10 cellular contexts compared by ENCODE assay signal in genomic region chr22:28710112-28710888, GRCh38. TPM values are rescaled to one million over a fixed set of nuclear protein-coding genes. Genes with fewer than 3 reads are reported as not detected.
A peak's percentile ranks its signal among the peaks of the same experiment; 100 is the strongest.
DNase-seq lines count a peak whose midpoint lies in the region; ATAC-seq and TF ChIP-seq lines count a peak whose summit lies in the region.
"Had no signal": no experiment of that assay in that cellular context is flagged by ENCODE, and none has a peak within 500 bp of the region (broad histone marks: within the 10 kb centered on the region; RNA-seq: fewer than 3 reads in every experiment).

No MANE protein-coding gene starts in this region.

- no peak for TF ChIP-seq CTCF in AG04450 (IDR thresholded peaks at IDR 0.05; ENCODE audit: low read depth, low read length)
- TF ChIP-seq CTCF in endothelial cell (IDR thresholded peaks at IDR 0.05; ENCODE audit: unreplicated experiment): no peak

- peak overlapping the region; percentile 85 for H3K27ac ChIP-seq in AG04450 (ENCODE audit: low read depth, low read length)
- H3K27ac ChIP-seq: dorsolateral prefrontal cortex had no signal

- H3K4me1 Mint-ChIP-seq in endothelial cell (ENCODE audit: unreplicated experiment): peaks cover 29% of the 10 kb centered on the region
- H3K4me1 Mint-ChIP-seq in activated CD4-positive, alpha-beta memory T cell treated with anti-CD3 and anti-CD28 coated beads, Interleukin-2, amount 10 ng/mL, durations not matched to agents 7 days and 5 days: peaks cover 24% of the 10 kb centered on the region

- H3K36me3 Mint-ChIP-seq in endothelial cell (ENCODE audit: low read depth, unreplicated experiment): peaks cover 4% of the 10 kb centered on the region
- peaks cover 57% of the 10 kb centered on the region for H3K36me3 Mint-ChIP-seq in activated CD4-positive, alpha-beta memory T cell treated with anti-CD3 and anti-CD28 coated beads, Interleukin-2, amount 10 ng/mL, durations not matched to agents 7 days and 5 days (ENCODE audit: low read depth)

- no peaks in the 10 kb centered on the region; the same call in 1 of the 2 replicates for H3K9me3 ChIP-seq in AG04450 (ENCODE audit: control insufficient read depth, insufficient read depth, low read length)

- H3K4me3 Mint-ChIP-seq in endothelial cell (ENCODE audit: unreplicated experiment): no peak overlapping the region
- H3K4me3 Mint-ChIP-seq in activated CD4-positive, alpha-beta memory T cell treated with anti-CD3 and anti-CD28 coated beads, Interleukin-2, amount 10 ng/mL, durations not matched to agents 7 days and 5 days: no peak overlapping the region

- CTCF ChIA-PET in AG04450 (lab: Charles Lee): no interaction called here
- CTCF ChIA-PET in activated CD4-positive, alpha-beta memory T cell treated with anti-CD3 and anti-CD28 coated beads, Interleukin-2, amount 10 ng/mL, durations not matched to agents 7 days and 5 days (lab: Charles Lee): interaction anchor here (0.6 to 0.9 kb wide), 2 partner anchors 31 to 166 kb away, joined by 3 read pairs; no protein-coding TSS in a partner anchor

- H3K4me3 ChIP-seq in AG04450 (ENCODE audit: low read depth, low read length): no peak overlapping the region; the same call in 1 of the 2 replicates
- H3K4me3 ChIP-seq: dorsolateral prefrontal cortex had no signal

- peak overlapping the region; percentile 95 for H3K27ac Mint-ChIP-seq in endothelial cell (ENCODE audit: unreplicated experiment)
- no peak overlapping the region for H3K27ac Mint-ChIP-seq in activated CD4-positive, alpha-beta memory T cell treated with anti-CD3 and anti-CD28 coated beads, Interleukin-2, amount 10 ng/mL, durations not matched to agents 7 days and 5 days

- no peaks in the 10 kb centered on the region for H3K9me3 Mint-ChIP-seq in endothelial cell (ENCODE audit: unreplicated experiment)
- no peaks in the 10 kb centered on the region for H3K9me3 Mint-ChIP-seq in activated CD4-positive, alpha-beta memory T cell treated with anti-CD3 and anti-CD28 coated beads, Interleukin-2, amount 10 ng/mL, durations not matched to agents 7 days and 5 days

- H3K27me3 Mint-ChIP-seq in endothelial cell (ENCODE audit: unreplicated experiment): no peaks in the 10 kb centered on the region
- no peaks in the 10 kb centered on the region for H3K27me3 Mint-ChIP-seq in activated CD4-positive, alpha-beta memory T cell treated with anti-CD3 and anti-CD28 coated beads, Interleukin-2, amount 10 ng/mL, durations not matched to agents 7 days and 5 days

- no peak for ATAC-seq in HG03469 (IDR thresholded peaks at IDR 0.05; ENCODE audit: unreplicated experiment)
- no peak for ATAC-seq in GM19452 (IDR thresholded peaks at IDR 0.05; ENCODE audit: unreplicated experiment)

- DNase-seq in AG04450 (ENCODE audit: low read depth, low spot score) (peak; percentile 82), NCI-H2171 (lab: John Stamatoyannopoulos, UW) (peak; percentile 10), endothelial cell (ENCODE audit: low spot score) (no peak), myocyte (ENCODE audit: low read depth) (peak; percentile 72), occipital lobe (lab: John Stamatoyannopoulos, UW) (no peak)
- DNase-seq in activated CD4-positive, alpha-beta memory T cell treated with anti-CD3 and anti-CD28 coated beads, Interleukin-2, amount 10 ng/mL, durations not matched to agents 7 days and 5 days: no peak
- DNase-seq: dorsolateral prefrontal cortex, NCI-H1048 had no signal

- no peaks in the 10 kb centered on the region for H3K27me3 ChIP-seq in AG04450 (ENCODE audit: control insufficient read depth, insufficient read depth, low read length)
- H3K27me3 ChIP-seq: dorsolateral prefrontal cortex had no signal

- POLR2A ChIA-PET in AG04450 (lab: Yijun Ruan, JAX): interaction anchor here (0.7 to 1.2 kb wide), 4 partner anchors 19 to 75 kb away, joined by 3 to 4 read pairs (median 4); partner anchors contain the start of gene TTC28
- POLR2A ChIA-PET in activated CD4-positive, alpha-beta memory T cell treated with anti-CD3 and anti-CD28 coated beads, Interleukin-2, amount 10 ng/mL, durations not matched to agents 7 days and 5 days (lab: Charles Lee): no interaction called here

RNA-seq across cellular contexts. Expression of gene TTC28, which starts 30.7 kb away (rescaled TPM):
- 11.2 and 14.1 TPM in 2 replicates for polyA plus RNA-seq in AG04450 (2011; rRNA removed)
- 52.0 and 55.0 TPM in 2 replicates for polyA minus RNA-seq in AG04450 (2011; rRNA and poly(A)+ RNA removed)
- total RNA-seq in endothelial cell (ENCODE audit: unreplicated experiment) (70.8 TPM), myocyte (3.2 and 5.9 TPM in 2 replicates), occipital lobe (157 TPM)
- 7.4 TPM for polyA plus RNA-seq in myocyte (2012)
- total RNA-seq in activated CD4-positive, alpha-beta memory T cell treated with anti-CD3 and anti-CD28 coated beads, Interleukin-2, amount 10 ng/mL, durations not matched to agents 7 days and 5 days: 1 to 10 TPM in 1 of 2 experiments, under 1 TPM in 1; 0.93 to 1.4 TPM

RNA-seq across cellular contexts. Expression of gene CHEK2, which starts 31.3 kb away (rescaled TPM):
- polyA plus RNA-seq in AG04450 (2011; rRNA removed): 16.5 and 19.5 TPM in 2 replicates
- polyA minus RNA-seq in AG04450 (2011; rRNA and poly(A)+ RNA removed): 7.9 and 11.3 TPM in 2 replicates
- total RNA-seq in endothelial cell (ENCODE audit: unreplicated experiment) (11.2 TPM), myocyte (6.6 and 10.9 TPM in 2 replicates), occipital lobe (3.0 TPM)
- 5.3 TPM for polyA plus RNA-seq in myocyte (2012)
- 10 to 100 TPM; 38.7 to 39.8 TPM for total RNA-seq in activated CD4-positive, alpha-beta memory T cell treated with anti-CD3 and anti-CD28 coated beads, Interleukin-2, amount 10 ng/mL, durations not matched to agents 7 days and 5 days

RNA-seq across cellular contexts. Expression of gene HSCB, which starts 31.5 kb away (rescaled TPM):
- polyA plus RNA-seq in AG04450 (2011; rRNA removed): 23.9 and 24.5 TPM in 2 replicates
- polyA minus RNA-seq in AG04450 (2011; rRNA and poly(A)+ RNA removed): 5.2 and 7.1 TPM in 2 replicates
- total RNA-seq in endothelial cell (ENCODE audit: unreplicated experiment): 16.6 TPM
- 15.6 and 20.8 TPM in 2 replicates for total RNA-seq in myocyte
- 11.9 TPM for polyA plus RNA-seq in myocyte (2012)
- 5.0 TPM for total RNA-seq in occipital lobe
- 10 to 100 TPM; 14.4 to 16.1 TPM for total RNA-seq in activated CD4-positive, alpha-beta memory T cell treated with anti-CD3 and anti-CD28 coated beads, Interleukin-2, amount 10 ng/mL, durations not matched to agents 7 days and 5 days

Comparison
In these comparisons a context has a peak if more than half of its experiments do, and no peak if none do; other contexts are left out.
1. DNase-seq: peak in AG04450 (single experiment), NCI-H2171 (single experiment) and myocyte (single experiment); none in endothelial cell (single experiment), occipital lobe (single experiment) and activated CD4-positive, alpha-beta memory T cell treated with anti-CD3 and anti-CD28 coated beads, Interleukin-2, amount 10 ng/mL, durations not matched to agents 7 days and 5 days (single experiment).
2. RNA of gene TTC28, which starts 30.7 kb away (total RNA-seq): 157 TPM in occipital lobe (single experiment) and 70.8 TPM in endothelial cell (single experiment); 3.2 to 5.9 TPM in myocyte and 0.93 to 1.4 TPM in activated CD4-positive, alpha-beta memory T cell treated with anti-CD3 and anti-CD28 coated beads, Interleukin-2, amount 10 ng/mL, durations not matched to agents 7 days and 5 days; every median in the first group is over 10 times any median in the second.